In genomic region chr17:78105101-78105500, GRCh38 we compare ENCODE assay signal across 16 cellular contexts. TPM values are rescaled to one million over a fixed set of nuclear protein-coding genes. Genes with fewer than 3 reads are reported as not detected.
DNase-seq lines count a peak whose midpoint lies in the region; TF ChIP-seq lines count a peak whose summit lies in the region.
"Had no signal": no experiment of that assay in that cellular context is flagged by ENCODE, and none has a peak within 500 bp of the region (broad histone marks: within the 10 kb centered on the region; RNA-seq: fewer than 3 reads in every experiment).

No MANE protein-coding gene starts in this region.

- H3K4me3 ChIP-seq in Caco-2 (ENCODE audit: low read depth, low read length), result no peak overlapping the region
- H3K4me3 ChIP-seq: GM23248 had no signal

- H3K9me3 Mint-ChIP-seq in Caco-2 (ENCODE audit: unreplicated experiment), result peaks cover 14% of the 10 kb centered on the region
- peaks cover 9% of the 10 kb centered on the region for H3K9me3 Mint-ChIP-seq in progenitor cell of endocrine pancreas (ENCODE audit: low read depth)

- H3K4me3 Mint-ChIP-seq in Caco-2 (ENCODE audit: unreplicated experiment), result no peak overlapping the region
- no peak overlapping the region for H3K4me3 Mint-ChIP-seq in progenitor cell of endocrine pancreas (ENCODE audit: low read depth)
- H3K4me3 Mint-ChIP-seq: CD14-positive monocyte had no signal

- no peaks in the 10 kb centered on the region for H3K27me3 ChIP-seq in Caco-2 (replicated peaks; ENCODE audit: control insufficient read depth, insufficient read depth, low read length)

- H3K27ac Mint-ChIP-seq in Caco-2 (ENCODE audit: unreplicated experiment) (peak overlapping the region; percentile 25), progenitor cell of endocrine pancreas (peak overlapping the region; percentile 49)
- H3K27ac Mint-ChIP-seq: CD14-positive monocyte had no signal

- BruUV-seq in Caco-2 (replicated peaks; lab: Mats Ljungman, UMichigan), result no TSS peak

- no peaks in the 10 kb centered on the region for H3K4me1 Mint-ChIP-seq in Caco-2 (ENCODE audit: low read depth, unreplicated experiment)
- H3K4me1 Mint-ChIP-seq in progenitor cell of endocrine pancreas (ENCODE audit: low read depth), result peaks cover 1% of the 10 kb centered on the region
- H3K4me1 Mint-ChIP-seq: CD14-positive monocyte had no signal

- H3K9me3 ChIP-seq in Caco-2, result 0 out of 2 replicates have a peak, but pooled peaks cover 3% of the 10 kb centered on the region

- no peak for DNase-seq in Caco-2
- no peak for DNase-seq in progenitor cell of endocrine pancreas (ENCODE audit: low spot score, unreplicated experiment)
- DNase-seq in cerebellar cortex (ENCODE audit: low spot score), result no peak
- no peak for DNase-seq in kidney glomerular epithelial cell (lab: John Stamatoyannopoulos, UW)
- no peak for DNase-seq in islet precursor cell
- DNase-seq: AML-193, COR-L47, DMS153, GF-D8, GM23248, NCI-H1105, NCI-H1694 had no signal

- H3K36me3 Mint-ChIP-seq in Caco-2 (ENCODE audit: insufficient read depth, unreplicated experiment), result peaks cover 20% of the 10 kb centered on the region
- H3K36me3 Mint-ChIP-seq in progenitor cell of endocrine pancreas (ENCODE audit: insufficient read depth), result peaks cover 33% of the 10 kb centered on the region

- H3K27me3 Mint-ChIP-seq in Caco-2 (ENCODE audit: insufficient read depth, unreplicated experiment) (no peaks in the 10 kb centered on the region), progenitor cell of endocrine pancreas (no peaks in the 10 kb centered on the region)

- H3K36me3 ChIP-seq in Caco-2 (ENCODE audit: control insufficient read depth, insufficient read depth, low read length), result no peaks in the 10 kb centered on the region; the same call in 1 of the 2 replicates

- H3K27ac ChIP-seq in C4-2B (peak overlapping the region; percentile 77), VCaP (peak overlapping the region; percentile 69)
- H3K27ac ChIP-seq: GM23248 had no signal

- intact Hi-C loops in Caco-2 (cut with micrococcal nuclease; ENCODE audit: unreplicated experiment), result no loop called here

- TF ChIP-seq CTCF in C4-2B (conservative IDR thresholded peaks at IDR 0.05) (no peak), Caco-2 (IDR thresholded peaks at IDR 0.05; ENCODE audit: insufficient read depth in 1 of 2, low read depth in 1 of 2, low read length in 1 of 2, severe bottlenecking in 1 of 2, unreplicated experiment in 1 of 2) (no peak), VCaP (conservative IDR thresholded peaks at IDR 0.05) (no peak), progenitor cell of endocrine pancreas (IDR thresholded peaks at IDR 0.05; ENCODE audit: unreplicated experiment) (no peak)

- POLR2A ChIA-PET in Caco-2 (lab: Charles Lee), result no interaction called here

- H3K4me1 ChIP-seq in Caco-2, result peaks cover 7% of the 10 kb centered on the region

- CTCF ChIA-PET in Caco-2 (lab: Charles Lee), result interaction anchor here (1.0 kb wide), 2 partner anchors 20 to 71 kb away, joined by 3 to 4 read pairs; no protein-coding TSS in a partner anchor

RNA-seq across cellular contexts. Expression of gene TMC6, which starts 23.5 kb away (rescaled TPM):
- total RNA-seq in Caco-2 (2022) (77.7 and 84.7 TPM in 2 replicates), progenitor cell of endocrine pancreas (125 and 134 TPM in 2 replicates)
- total RNA-seq: GM23248 had no signal

RNA-seq across cellular contexts. Expression of gene TMC8, which starts 25.5 kb away (rescaled TPM):
- not detected in 2 replicates for total RNA-seq in Caco-2 (2022)
- total RNA-seq in progenitor cell of endocrine pancreas, result 0.12 and 0.58 TPM in 2 replicates
- total RNA-seq: GM23248 had no signal

RNA-seq across cellular contexts. Expression of gene C17orf99, which starts 41.1 kb away (rescaled TPM):
- total RNA-seq in Caco-2 (2022) (not detected in 2 replicates), progenitor cell of endocrine pancreas (not detected in 2 replicates)
- total RNA-seq: GM23248, NCI-H460 had no signal
